14 cellular contexts compared by ENCODE assay signal in the genomic region with DNA sequence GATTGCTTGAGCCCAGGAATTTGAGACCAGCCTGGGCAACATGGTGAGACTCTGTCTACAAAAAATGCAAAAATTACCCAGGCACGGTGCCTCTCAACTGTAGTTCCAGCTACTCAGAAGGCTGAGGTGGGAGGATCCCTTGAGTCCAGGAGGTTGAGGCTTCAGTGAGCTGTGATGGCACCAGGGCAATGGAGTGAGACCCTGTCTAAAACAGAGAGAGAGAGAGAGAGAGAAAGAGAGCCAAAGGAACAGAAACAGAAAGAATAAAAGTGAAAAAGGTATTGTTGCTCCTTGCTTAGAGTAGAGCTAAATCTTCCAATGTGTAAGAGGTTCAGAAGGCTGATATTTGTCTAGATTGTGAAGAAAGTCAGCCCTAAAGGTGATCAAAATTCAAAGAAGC.
"Had no signal": no experiment of that assay in that cellular context is flagged by ENCODE, and none has a peak within 500 bp of the region (broad histone marks: within the 10 kb centered on the region; RNA-seq: fewer than 3 reads in every experiment).

No MANE protein-coding gene starts in this region.

- H3K4me1 ChIP-seq: tibial artery, vagina had no signal

- ATAC-seq: activated T-cell treated with anti-CD3 and anti-CD28 coated beads, Interleukin-2, amount 50 U/mL, for 4 hours had no signal

- DNase-seq: activated CD4-positive, alpha-beta T cell treated with anti-CD3 and anti-CD28 coated beads, Interleukin-2, amount 50 U/mL, for 4 hours; activated CD4-positive, CD25-positive, alpha-beta regulatory T cell treated with anti-CD3 and anti-CD28 coated beads, Interleukin-2, amount 50 U/mL, for 72 hours; activated effector memory CD4-positive, alpha-beta T cell treated with anti-CD3 and anti-CD28 coated beads, Interleukin-2, amount 50 U/mL, for 16 hours; activated naive CD8-positive, alpha-beta T cell treated with anti-CD3 and anti-CD28 coated beads, Interleukin-2, amount 10 ng/mL, durations not matched to agents 7 days and 5 days; activated T-cell treated with anti-CD3 and anti-CD28 coated beads, Interleukin-2, amount 50 U/mL, for 4 hours; anterior cingulate cortex; cerebellar nuclear complex; erythroblast; hypothalamus; kidney glomerular epithelial cell; retina; stimulated activated CD4-positive, alpha-beta T cell treated with anti-CD3 and anti-CD28 coated beads, Interleukin-4, amount 100 ng/mL, for 4 hours; tibial artery had no signal

- H3K4me3 ChIP-seq: tibial artery, vagina had no signal

- H3K36me3 ChIP-seq: tibial artery, vagina had no signal

- H3K27ac ChIP-seq: tibial artery, vagina had no signal

- H3K27me3 ChIP-seq: vagina had no signal
